In genomic region chr5:140632366-140633080, GRCh38 we compare ENCODE assay signal across 8 cellular contexts. TPM values are rescaled to one million over a fixed set of nuclear protein-coding genes. Genes with fewer than 3 reads are reported as not detected.
A peak's percentile ranks its signal among the peaks of the same experiment; 100 is the strongest.
DNase-seq lines count a peak whose midpoint lies in the region; ATAC-seq, FAIRE-seq and TF ChIP-seq lines count a peak whose summit lies in the region.

No MANE protein-coding gene starts in this region.

- TF ChIP-seq CTCF in transverse colon (IDR thresholded peaks at IDR 0.05) = no peak

- H3K4me1 ChIP-seq in esophagus (ENCODE audit: control insufficient read depth in 2 of 2, insufficient read depth in 2 of 2, low read length in 1 of 2) = peaks cover 3 to 14% of the 10 kb centered on the region in 2 donors
- H3K4me1 ChIP-seq in transverse colon = peaks cover 5 to 30% (median 13%) of the 10 kb centered on the region in 4 donors

- FAIRE-seq in urothelium cell line (lab: Jason Lieb, UNC) = no peak

- no peaks in the 10 kb centered on the region for H3K9me3 ChIP-seq in esophagus (ENCODE audit: control insufficient read depth in 2 of 2, insufficient read depth in 1 of 2, low read depth in 1 of 2, low read length in 1 of 2)
- no peaks in the 10 kb centered on the region for H3K9me3 ChIP-seq in transverse colon

- H3K4me3 Mint-ChIP-seq in naive thymus-derived CD8-positive, alpha-beta T cell = peak overlapping the region; percentile 87 to 94 (median 92)

- peaks cover 0 to 13% (median 2%) of the 10 kb centered on the region in 5 donors for H3K27me3 Mint-ChIP-seq in naive thymus-derived CD8-positive, alpha-beta T cell

- no peak for TF ChIP-seq POLR2A in transverse colon (IDR thresholded peaks at IDR 0.05)

- DNase-seq in CD1c-positive myeloid dendritic cell (ENCODE audit: extremely low spot score) = peak; percentile 93
- peak; percentile 43 for DNase-seq in HuH-7 (ENCODE audit: low spot score)
- peak; percentile 37 for DNase-seq in activated T-cell treated with anti-CD3 and anti-CD28 coated beads for 1 hour (ENCODE audit: low read depth)
- DNase-seq in naive thymus-derived CD8-positive, alpha-beta T cell = peak; percentile 22 to 70 (median 44)
- peak; percentile 63 for DNase-seq in transverse colon
- no peak for DNase-seq in urothelium cell line (ENCODE audit: low spot score)

- in situ Hi-C loops in transverse colon (cut with MboI; ENCODE audit: low pct_ligation_motif_present in 1 of 4, low pct_unique_long_range_greater_than_20kb in 1 of 4, low sequenced_read_pairs in 3 of 4) = loop anchor here in 3 of 4 donors (10.0 kb wide), 2 partner anchors 58 to 68 kb away; partner anchors contain the start of genes APBB3 (in 2 of the 3) and SLC35A4 (in 2 of the 3)

- no peak for TF ChIP-seq EP300 in transverse colon (IDR thresholded peaks at IDR 0.05; ENCODE audit: low read depth)

- POLR2A ChIA-PET in naive thymus-derived CD8-positive, alpha-beta T cell (lab: Charles Lee) = interaction anchor here (0.5 to 5.7 kb wide), 14 partner anchors 9 to 1149 kb away, joined by 3 to 54 read pairs (median 6); partner anchors contain the start of genes ANKHD1, APBB3, EIF4EBP3 and HARS1

- ATAC-seq in GM19463 (IDR thresholded peaks at IDR 0.05; ENCODE audit: unreplicated experiment) = peak; percentile 57
- ATAC-seq in naive thymus-derived CD8-positive, alpha-beta T cell = peak; percentile 86 to 87

- H3K27ac Mint-ChIP-seq in naive thymus-derived CD8-positive, alpha-beta T cell = peak overlapping the region; percentile 70 to 96 (median 85)

- H3K36me3 ChIP-seq in esophagus (ENCODE audit: control insufficient read depth in 2 of 2, insufficient read depth in 2 of 2, low read length in 1 of 2) (no peaks in the 10 kb centered on the region), transverse colon (no peaks in the 10 kb centered on the region)

- H3K4me3 ChIP-seq in esophagus (ENCODE audit: low read depth in 1 of 2, low read length in 2 of 2) (peak overlapping the region; percentile 51 to 59), transverse colon (peak overlapping the region; percentile 17 to 62 (median 44))

- peaks cover 13 to 35% (median 28%) of the 10 kb centered on the region in 4 donors for H3K4me1 Mint-ChIP-seq in naive thymus-derived CD8-positive, alpha-beta T cell

- no peaks in the 10 kb centered on the region for H3K36me3 Mint-ChIP-seq in naive thymus-derived CD8-positive, alpha-beta T cell

- intact Hi-C loops in transverse colon (cut with DNase I; ENCODE audit: low total_unique reads) = loop anchor here (10.0 kb wide), 1 partner anchor 228 kb away; the partner anchor contains the start of gene ANKHD1

- peak overlapping the region; percentile 61 to 82 for H3K27ac ChIP-seq in esophagus (ENCODE audit: low read depth in 2 of 2, low read length in 1 of 2)
- peak overlapping the region; percentile 78 to 82 (median 82) for H3K27ac ChIP-seq in transverse colon

- 0% methylated on average over 56 of the region's 56 CpGs for WGBS in esophagus, 2 donors
- WGBS in transverse colon (ENCODE audit: low coverage in 1 of 2), 2 donors = 4% methylated on average over 36 of the region's 56 CpGs; no CpG with 5 or more reads in 1 of the 2 donors

- H3K27me3 ChIP-seq in esophagus (ENCODE audit: control insufficient read depth in 1 of 2, insufficient read depth in 2 of 2, low read length in 2 of 2) (no peaks in the 10 kb centered on the region), transverse colon (no peaks in the 10 kb centered on the region)

- H3K9me3 Mint-ChIP-seq in naive thymus-derived CD8-positive, alpha-beta T cell = peaks cover 0 to 6% (median 0%) of the 10 kb centered on the region in 9 donors

RNA-seq across cellular contexts. Expression of gene CD14, which starts 0.5 kb away (rescaled TPM):
- polyA plus RNA-seq in esophagus = 10 to 100 TPM in 1 of 2 donors, 1 to 10 TPM in 1; 7.4 to 14.3 TPM
- total RNA-seq in naive thymus-derived CD8-positive, alpha-beta T cell = 1 to 10 TPM; 4.5 to 4.6 TPM
- 1 to 10 TPM; 1.5 to 3.1 (median 2.1) TPM for polyA plus RNA-seq in naive thymus-derived CD8-positive, alpha-beta T cell
- 10 to 100 TPM in 3 of 4 donors, 1 to 10 TPM in 1; 3.6 to 92.4 (median 45.6) TPM for total RNA-seq in transverse colon

RNA-seq across cellular contexts. Expression of gene TMCO6, which starts 6.7 kb away (rescaled TPM):
- 10 to 100 TPM; 15.7 to 16.7 TPM for polyA plus RNA-seq in esophagus
- 10 to 100 TPM; 46.3 to 55.8 TPM for total RNA-seq in naive thymus-derived CD8-positive, alpha-beta T cell
- polyA plus RNA-seq in naive thymus-derived CD8-positive, alpha-beta T cell = 10 to 100 TPM; 11.5 to 20.5 (median 13.9) TPM
- total RNA-seq in transverse colon = 10 to 100 TPM in 3 of 4 donors, under 1 TPM in 1; 0.75 to 99.2 (median 40.2) TPM

RNA-seq across cellular contexts. Expression of gene NDUFA2, which starts 14.9 kb away (rescaled TPM):
- 100 to 1,000 TPM; 130 to 183 TPM for polyA plus RNA-seq in esophagus
- total RNA-seq in naive thymus-derived CD8-positive, alpha-beta T cell = 10 to 100 TPM; 43.6 to 44.3 TPM
- polyA plus RNA-seq in naive thymus-derived CD8-positive, alpha-beta T cell = 100 to 1,000 TPM; 137 to 167 (median 160) TPM
- 100 to 1,000 TPM in 2 of 4 donors, 10 to 100 TPM in 2; 70.8 to 586 (median 90.7) TPM for total RNA-seq in transverse colon

RNA-seq across cellular contexts. Expression of gene IK, which starts 15.1 kb away (rescaled TPM):
- polyA plus RNA-seq in esophagus = 10 to 100 TPM; 56.5 to 83.5 TPM
- 100 to 1,000 TPM; 178 TPM for total RNA-seq in naive thymus-derived CD8-positive, alpha-beta T cell
- polyA plus RNA-seq in naive thymus-derived CD8-positive, alpha-beta T cell = 100 to 1,000 TPM; 168 to 207 (median 200) TPM
- total RNA-seq in transverse colon = 100 to 1,000 TPM in 2 of 4 donors, 10 to 100 TPM in 2; 70.8 to 147 (median 100) TPM

RNA-seq across cellular contexts. Expression of gene WDR55, which starts 32.2 kb away (rescaled TPM):
- polyA plus RNA-seq in esophagus = 10 to 100 TPM; 17.3 to 19.2 TPM
- 10 to 100 TPM; 46.2 to 47.7 TPM for total RNA-seq in naive thymus-derived CD8-positive, alpha-beta T cell
- 10 to 100 TPM in 1 of 3 donors, 1 to 10 TPM in 2; 9.2 to 15.6 (median 9.6) TPM for polyA plus RNA-seq in naive thymus-derived CD8-positive, alpha-beta T cell
- 10 to 100 TPM; 33.3 to 76.6 (median 36.1) TPM for total RNA-seq in transverse colon
